18 cellular contexts compared by ENCODE assay signal in the genomic region with DNA sequence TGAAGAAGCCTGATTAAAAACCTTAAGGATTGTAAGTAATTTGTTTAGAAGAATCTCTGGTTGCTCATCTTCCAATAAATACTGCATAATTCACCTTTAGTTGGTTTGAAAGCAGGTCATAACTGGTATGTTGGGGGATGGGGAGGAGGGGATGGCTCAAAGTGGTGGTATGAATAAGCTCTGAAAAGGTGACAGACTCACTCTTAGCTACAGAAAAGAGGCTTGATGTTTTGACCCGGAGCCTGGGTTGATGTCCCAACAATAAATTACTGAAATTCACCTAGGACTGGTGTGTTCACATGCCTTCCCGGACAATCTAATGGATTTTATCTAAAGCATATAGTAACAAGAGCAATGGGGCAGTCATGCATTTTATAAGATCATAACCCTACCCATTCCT.
A peak's percentile ranks its signal among the peaks of the same experiment; 100 is the strongest.
DNase-seq lines count a peak whose midpoint lies in the region; TF ChIP-seq lines count a peak whose summit lies in the region.
"Had no signal": no experiment of that assay in that cellular context is flagged by ENCODE, and none has a peak within 500 bp of the region (broad histone marks: within the 10 kb centered on the region; RNA-seq: fewer than 3 reads in every experiment).

No MANE protein-coding gene starts in this region.

- WGBS in mammary epithelial cell (ENCODE audit: low coverage, missing lambda C conversion rate) = 79% methylated on average over 2 of the region's 2 CpGs
- WGBS in trophoblast cell (ENCODE audit: extremely low coverage, insufficient coverage, insufficient read length) = no CpG with 5 or more reads among the region's 2 CpGs

- H4K20me1 ChIP-seq in mammary epithelial cell (ENCODE audit: insufficient read depth, low read length) = no peaks in the 10 kb centered on the region

- no peak overlapping the region for H4K12ac ChIP-seq in trophoblast cell (ENCODE audit: low read depth, low read length)

- no peaks in the 10 kb centered on the region for H3K4me1 Mint-ChIP-seq in MCF 10A (ENCODE audit: insufficient read depth, unreplicated experiment)

- TF ChIP-seq CTCF in mammary epithelial cell (conservative IDR thresholded peaks at IDR 0.05 in 1 of 2, IDR thresholded peaks at IDR 0.05 in 1 of 2; ENCODE audit: extremely low read depth in 1 of 2, insufficient read depth in 1 of 2, low read depth in 1 of 2, low read length in 2 of 2) = no peak
- TF ChIP-seq CTCF in MCF 10A (IDR thresholded peaks at IDR 0.05; ENCODE audit: unreplicated experiment) = no peak

- intact Hi-C loops in mammary epithelial cell (cut with micrococcal nuclease) = no loop called here
- intact Hi-C loops in MCF 10A (cut with micrococcal nuclease) = no loop called here

- no peaks in the 10 kb centered on the region for H3K79me1 ChIP-seq in trophoblast cell (ENCODE audit: low read length)

- peaks cover 5% of the 10 kb centered on the region for H3K27me3 ChIP-seq in mammary epithelial cell (ENCODE audit: insufficient read depth, low read length)
- H3K27me3 ChIP-seq in H7 (ENCODE audit: control insufficient read depth, insufficient read depth, low read length) = no peaks in the 10 kb centered on the region
- H3K27me3 ChIP-seq in trophoblast cell (ENCODE audit: insufficient read depth, low read length) = no peaks in the 10 kb centered on the region
- no peaks in the 10 kb centered on the region for H3K27me3 ChIP-seq in subcutaneous abdominal adipose tissue (ENCODE audit: control insufficient read depth in 5 of 5, insufficient read depth in 4 of 5, low read length in 5 of 5)

- POLR2A ChIA-PET in MCF 10A (lab: Yijun Ruan, JAX) = no interaction called here

- in situ Hi-C loops in mammary epithelial cell (cut with MboI; ENCODE audit: low sequenced_read_pairs in 2 of 2) = no loop called here

- no peak overlapping the region for H2AK5ac ChIP-seq in trophoblast cell (ENCODE audit: low read length)

- no peak overlapping the region for H3K4ac ChIP-seq in trophoblast cell (ENCODE audit: low read depth, low read length)

- H3K27ac Mint-ChIP-seq in MCF 10A (ENCODE audit: low read depth, unreplicated experiment) = no peak overlapping the region
- H3K27ac Mint-ChIP-seq: CD4-positive, alpha-beta T cell; H9; IgD-negative memory B cell had no signal

- H3K4me3 ChIP-seq in mammary epithelial cell (replicated peaks in 1 of 3; ENCODE audit: insufficient read depth in 1 of 3, low read depth in 2 of 3, low read length in 3 of 3) (no peak overlapping the region), H7 (ENCODE audit: insufficient read depth, low read depth, low read length) (no peak overlapping the region), trophoblast cell (ENCODE audit: low read depth, low read length) (no peak overlapping the region), subcutaneous abdominal adipose tissue (ENCODE audit: low read depth in 1 of 5, low read length in 5 of 5) (no peak overlapping the region)
- H3K4me3 ChIP-seq: A549 had no signal

- H3K27ac ChIP-seq in mammary epithelial cell (ENCODE audit: insufficient read depth, low read depth, low read length) (no peak overlapping the region), trophoblast cell (ENCODE audit: low read depth, low read length) (no peak overlapping the region), subcutaneous abdominal adipose tissue (ENCODE audit: low read depth, low read length) (peak overlapping the region; percentile 68)
- H3K27ac ChIP-seq: 22Rv1, A549, C4-2B had no signal

- no peaks in the 10 kb centered on the region for H3K36me3 ChIP-seq in mammary epithelial cell (ENCODE audit: insufficient read depth, low read length)
- H3K36me3 ChIP-seq in H7 (replicated peaks; ENCODE audit: control insufficient read depth, insufficient read depth, low read length) = no peaks in the 10 kb centered on the region
- no peaks in the 10 kb centered on the region for H3K36me3 ChIP-seq in trophoblast cell (ENCODE audit: control insufficient read depth in 1 of 2, insufficient read depth in 2 of 2, low read length in 2 of 2)
- peaks cover 0 to 3% (median 0%) of the 10 kb centered on the region in 5 donors for H3K36me3 ChIP-seq in subcutaneous abdominal adipose tissue (ENCODE audit: control insufficient read depth in 5 of 5, insufficient read depth in 5 of 5, low read length in 5 of 5)

- dilution Hi-C loops in mammary epithelial cell (cut with HindIII; ENCODE audit: low sequenced_read_pairs) = no loop called here

- CTCF ChIA-PET in mammary epithelial cell (lab: Charles Lee; ENCODE audit: low non-redundant PET) = no interaction called here
- CTCF ChIA-PET in MCF 10A (lab: Yijun Ruan, JAX) = interaction anchor here (0.5 to 0.9 kb wide), 5 partner anchors 37 to 246 kb away, joined by 3 to 4 read pairs (median 4); no protein-coding TSS in a partner anchor

- H3K4me2 ChIP-seq in mammary epithelial cell (ENCODE audit: insufficient read depth, low read depth, low read length) (no peak overlapping the region), trophoblast cell (ENCODE audit: low read length) (no peak overlapping the region)
- H3K4me2 ChIP-seq: A549 had no signal

- H4K8ac ChIP-seq in trophoblast cell (ENCODE audit: low read depth, low read length) = no peak overlapping the region

- H3K27me3 Mint-ChIP-seq in MCF 10A (ENCODE audit: insufficient read depth, unreplicated experiment) = peaks cover 37% of the 10 kb centered on the region

- H3K14ac ChIP-seq in trophoblast cell (ENCODE audit: low read length) = no peak overlapping the region

- peaks cover 6% of the 10 kb centered on the region for H3K9me3 Mint-ChIP-seq in MCF 10A (ENCODE audit: unreplicated experiment)

- H2BK120ac ChIP-seq in trophoblast cell (ENCODE audit: insufficient read depth, low read length, poor library complexity) = no peak overlapping the region

- H3K9me3 ChIP-seq in mammary epithelial cell (replicated peaks; ENCODE audit: insufficient read depth, low read length) = no peaks in the 10 kb centered on the region
- no peaks in the 10 kb centered on the region for H3K9me3 ChIP-seq in trophoblast cell (ENCODE audit: insufficient read depth, low read depth, low read length)
- H3K9me3 ChIP-seq in subcutaneous abdominal adipose tissue (ENCODE audit: control insufficient read depth in 5 of 5, low read length in 5 of 5) = no peaks in the 10 kb centered on the region
- H3K9me3 ChIP-seq: Caco-2 had no signal

- H3K4me1 ChIP-seq in mammary epithelial cell (ENCODE audit: insufficient read depth, low read length) (no peaks in the 10 kb centered on the region), trophoblast cell (ENCODE audit: control insufficient read depth in 1 of 2, insufficient read depth in 2 of 2, low read length in 2 of 2) (no peaks in the 10 kb centered on the region), subcutaneous abdominal adipose tissue (ENCODE audit: control insufficient read depth in 5 of 5, insufficient read depth in 5 of 5, low read length in 5 of 5) (peaks cover 0 to 50% (median 28%) of the 10 kb centered on the region in 5 donors)
- H3K4me1 ChIP-seq: A549, Caco-2 had no signal

- DNase-seq in mammary epithelial cell = no peak
- no peak for DNase-seq in MCF 10A (ENCODE audit: unreplicated experiment)
- DNase-seq in H7 = peak; percentile 4
- DNase-seq in trophoblast cell = peak; percentile 38 to 66
- DNase-seq in NCI-H128 (lab: John Stamatoyannopoulos, UW; ENCODE audit: unreplicated experiment) = no peak
- DNase-seq in DMS153 (lab: John Stamatoyannopoulos, UW) = no peak
- DNase-seq: AML-193; Caco-2; CD4-positive, alpha-beta T cell; DMS79 treated with DMSO at 0.1 percent for 48 hours; GF-D8; GOT3; H9 had no signal

- H3K4me3 Mint-ChIP-seq in MCF 10A (ENCODE audit: unreplicated experiment) = no peak overlapping the region
- H3K4me3 Mint-ChIP-seq: CD4-positive, alpha-beta T cell; H9; IgD-negative memory B cell had no signal

- BruUV-seq in mammary epithelial cell (replicated peaks; lab: Mats Ljungman, UMichigan) = no TSS peak
- BruUV-seq in MCF 10A (replicated peaks; lab: Mats Ljungman, UMichigan) = no TSS peak

- H2BK5ac ChIP-seq in trophoblast cell (ENCODE audit: low read depth, low read length, poor library complexity) = no peak overlapping the region

- H3K9ac ChIP-seq in mammary epithelial cell (ENCODE audit: insufficient read depth, low read length) (peak overlapping the region; percentile 11), trophoblast cell (ENCODE audit: low read length) (no peak overlapping the region), subcutaneous abdominal adipose tissue (ENCODE audit: low read length in 5 of 5) (peak overlapping the region in 2 of 5 donors; percentile 1 to 15)

- H3K79me2 ChIP-seq in mammary epithelial cell (ENCODE audit: insufficient read depth, low read length) (no peaks in the 10 kb centered on the region), trophoblast cell (ENCODE audit: control insufficient read depth, insufficient read depth, low read length, poor library complexity) (no peaks in the 10 kb centered on the region)

- H2BK12ac ChIP-seq in trophoblast cell (ENCODE audit: low read length) = no peak overlapping the region

- no peak overlapping the region for H4K91ac ChIP-seq in trophoblast cell (ENCODE audit: low read depth, low read length)

- H3K18ac ChIP-seq in trophoblast cell (ENCODE audit: low read length) = no peak overlapping the region

- no peak overlapping the region for H3K23ac ChIP-seq in trophoblast cell (ENCODE audit: low read length)

- H3K36me3 Mint-ChIP-seq in MCF 10A (ENCODE audit: insufficient read depth, unreplicated experiment) = peaks cover 6% of the 10 kb centered on the region
- H3K36me3 Mint-ChIP-seq: IgD-negative memory B cell had no signal

- H2AFZ ChIP-seq in mammary epithelial cell (ENCODE audit: low read depth, low read length) (no peak overlapping the region), trophoblast cell (ENCODE audit: insufficient read depth, low read length, poor library complexity) (no peak overlapping the region)

Comparison
In these comparisons a context has a peak if more than half of its experiments do, and no peak if none do; other contexts are left out.
1. DNase-seq: peak in H7 (single experiment) and trophoblast cell (2 of 2); none in mammary epithelial cell (single experiment), MCF 10A (single experiment), NCI-H128 (single experiment) and DMS153 (single experiment).